In genomic region chr1:203200059-203200553, GRCh38 we compare ENCODE assay signal across 1 cellular context.
A peak's percentile ranks its signal among the peaks of the same experiment; 100 is the strongest.
TF ChIP-seq lines count a peak whose summit lies in the region.

No MANE protein-coding gene starts in this region.

TF ChIP-seq in HepG2, 621 proteins besides CTCF, POLR2A, EP300 and RAD21 (continued from another document):
- TF ChIP-seq, protein P1, sequence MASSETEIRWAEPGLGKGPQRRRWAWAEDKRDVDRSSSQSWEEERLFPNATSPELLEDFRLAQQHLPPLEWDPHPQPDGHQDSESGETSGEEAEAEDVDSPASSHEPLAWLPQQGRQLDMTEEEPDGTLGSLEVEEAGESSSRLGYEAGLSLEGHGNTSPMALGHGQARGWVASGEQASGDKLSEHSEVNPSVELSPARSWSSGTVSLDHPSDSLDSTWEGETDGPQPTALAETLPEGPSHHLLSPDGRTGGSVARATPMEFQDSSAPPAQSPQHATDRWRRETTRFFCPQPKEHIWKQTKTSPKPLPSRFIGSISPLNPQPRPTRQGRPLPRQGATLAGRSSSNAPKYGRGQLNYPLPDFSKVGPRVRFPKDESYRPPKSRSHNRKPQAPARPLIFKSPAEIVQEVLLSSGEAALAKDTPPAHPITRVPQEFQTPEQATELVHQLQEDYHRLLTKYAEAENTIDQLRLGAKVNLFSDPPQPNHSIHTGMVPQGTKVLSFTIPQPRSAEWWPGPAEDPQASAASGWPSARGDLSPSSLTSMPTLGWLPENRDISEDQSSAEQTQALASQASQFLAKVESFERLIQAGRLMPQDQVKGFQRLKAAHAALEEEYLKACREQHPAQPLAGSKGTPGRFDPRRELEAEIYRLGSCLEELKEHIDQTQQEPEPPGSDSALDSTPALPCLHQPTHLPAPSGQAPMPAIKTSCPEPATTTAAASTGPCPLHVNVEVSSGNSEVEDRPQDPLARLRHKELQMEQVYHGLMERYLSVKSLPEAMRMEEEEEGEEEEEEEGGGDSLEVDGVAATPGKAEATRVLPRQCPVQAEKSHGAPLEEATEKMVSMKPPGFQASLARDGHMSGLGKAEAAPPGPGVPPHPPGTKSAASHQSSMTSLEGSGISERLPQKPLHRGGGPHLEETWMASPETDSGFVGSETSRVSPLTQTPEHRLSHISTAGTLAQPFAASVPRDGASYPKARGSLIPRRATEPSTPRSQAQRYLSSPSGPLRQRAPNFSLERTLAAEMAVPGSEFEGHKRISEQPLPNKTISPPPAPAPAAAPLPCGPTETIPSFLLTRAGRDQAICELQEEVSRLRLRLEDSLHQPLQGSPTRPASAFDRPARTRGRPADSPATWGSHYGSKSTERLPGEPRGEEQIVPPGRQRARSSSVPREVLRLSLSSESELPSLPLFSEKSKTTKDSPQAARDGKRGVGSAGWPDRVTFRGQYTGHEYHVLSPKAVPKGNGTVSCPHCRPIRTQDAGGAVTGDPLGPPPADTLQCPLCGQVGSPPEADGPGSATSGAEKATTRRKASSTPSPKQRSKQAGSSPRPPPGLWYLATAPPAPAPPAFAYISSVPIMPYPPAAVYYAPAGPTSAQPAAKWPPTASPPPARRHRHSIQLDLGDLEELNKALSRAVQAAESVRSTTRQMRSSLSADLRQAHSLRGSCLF (CRISPR knock-in tag; IDR thresholded peaks at IDR 0.05; ENCODE audit: borderline replicate concordance): no peak
- TF ChIP-seq FOSL1 (CRISPR knock-in tag; IDR thresholded peaks at IDR 0.05; ENCODE audit: borderline replicate concordance) (no peak), CEBPB (IDR thresholded peaks at IDR 0.05; ENCODE audit: borderline replicate concordance, low read depth, low read length) (peak; percentile 63), KDM5A (IDR thresholded peaks at IDR 0.05; ENCODE audit: borderline replicate concordance, low read length) (no peak), ZFP90 (CRISPR knock-in tag; IDR thresholded peaks at IDR 0.05; ENCODE audit: borderline replicate concordance) (no peak), ZNF567 (CRISPR knock-in tag; IDR thresholded peaks at IDR 0.05; ENCODE audit: borderline replicate concordance) (no peak), POLR2AphosphoS5 (IDR thresholded peaks at IDR 0.05; ENCODE audit: low read depth, low read length) (no peak)
